ENCODE assay signal across 31 cellular contexts in the genomic region with DNA sequence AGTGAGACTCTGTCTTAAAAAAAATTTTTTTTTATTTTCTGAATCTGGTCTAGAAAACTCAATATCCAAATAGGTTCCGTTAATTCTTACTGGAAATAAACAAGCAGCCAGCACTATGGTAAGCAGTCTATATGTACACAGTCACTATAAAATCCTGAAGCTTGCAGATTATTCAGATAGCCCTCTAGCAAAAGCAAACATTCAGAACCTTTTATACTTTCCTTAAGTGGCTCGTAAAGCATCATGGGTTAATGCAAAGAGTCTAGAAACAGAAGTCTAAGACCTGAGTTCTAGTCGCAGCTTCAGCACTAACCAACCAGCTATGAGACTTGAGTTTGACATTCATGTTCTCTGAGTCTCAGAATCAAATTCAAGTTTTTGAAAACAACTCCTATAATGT. TPM values are rescaled to one million over a fixed set of nuclear protein-coding genes. Genes with fewer than 3 reads are reported as not detected.
"Had no signal": no experiment of that assay in that cellular context is flagged by ENCODE, and none has a peak within 500 bp of the region (broad histone marks: within the 10 kb centered on the region; RNA-seq: fewer than 3 reads in every experiment).

No MANE protein-coding gene starts in this region.

- H3K27ac Mint-ChIP-seq: naive thymus-derived CD8-positive, alpha-beta T cell; nephron progenitor cell; progenitor cell of endocrine pancreas; stimulated activated effector memory CD8-positive, alpha-beta T cell treated with anti-CD3 and anti-CD28 coated beads, Interleukin-12 subunit alpha, Interleukin-12 subunit beta, amount 100 ng/mL, for 72 hours; stimulated activated naive B cell treated with anti-CD40 and anti-IgM and Interleukin-4, amounts not matched to agents 10 μg/mL and 1 μg/mL and 100 μg/mL, for 72 hours; stimulated activated naive CD8-positive, alpha-beta T cell treated with anti-CD3 and anti-CD28 coated beads, Interleukin-15, Interleukin-2, amounts not matched to agents 100 ng/mL and 50 ng/mL, for 24 hours; type B pancreatic cell had no signal

- H3K4me3 ChIP-seq: ovary, psoas muscle, right lobe of liver, sigmoid colon, stomach, tibial artery, transverse colon, upper lobe of right lung, uterus had no signal

- DNase-seq: naive B cell; naive thymus-derived CD8-positive, alpha-beta T cell; nephron progenitor cell; nucleus accumbens; ovary; posterior cingulate gyrus; psoas muscle; right cardiac atrium; right lobe of liver; sigmoid colon; small intestine; stimulated activated CD4-positive, alpha-beta T cell treated with anti-CD3 and anti-CD28 coated beads, Interleukin-15, amount 100 ng/mL, for 24 hours; stimulated activated CD4-positive, alpha-beta T cell treated with anti-CD3 and anti-CD28 coated beads, Interleukin-2, amount 100 ng/mL, for 24 hours; stimulated activated CD4-positive, alpha-beta T cell treated with anti-CD3 and anti-CD28 coated beads, Interleukin-2, amount 100 ng/mL, for 48 hours; stimulated activated CD4-positive, alpha-beta T cell treated with anti-CD3 and anti-CD28 coated beads, Interleukin-4, amount 100 ng/mL, for 24 hours; stimulated activated naive B cell treated with anti-CD40 and anti-IgM and Interleukin-4, amounts not matched to agents 10 μg/mL and 1 μg/mL and 100 μg/mL, for 72 hours; stimulated activated naive CD4-positive, alpha-beta T cell treated with Interleukin-2 at 50 U/mL for 16 hours; stomach; tibial artery; transverse colon; upper lobe of right lung; uterus had no signal

- H3K27me3 Mint-ChIP-seq: naive B cell; naive thymus-derived CD8-positive, alpha-beta T cell; progenitor cell of endocrine pancreas; stimulated activated naive B cell treated with anti-CD40 and anti-IgM and Interleukin-4, amounts not matched to agents 10 μg/mL and 1 μg/mL and 100 μg/mL, for 72 hours; stimulated activated naive CD8-positive, alpha-beta T cell treated with anti-CD3 and anti-CD28 coated beads, Interleukin-15, Interleukin-2, amounts not matched to agents 100 ng/mL and 50 ng/mL, for 24 hours; type B pancreatic cell had no signal

- H3K4me3 Mint-ChIP-seq: naive B cell; naive thymus-derived CD8-positive, alpha-beta T cell; nephron progenitor cell; neural crest cell; stimulated activated effector memory CD8-positive, alpha-beta T cell treated with anti-CD3 and anti-CD28 coated beads, Interleukin-12 subunit alpha, Interleukin-12 subunit beta, amount 100 ng/mL, for 72 hours; stimulated activated naive B cell treated with anti-CD40 and anti-IgM and Interleukin-4, amounts not matched to agents 10 μg/mL and 1 μg/mL and 100 μg/mL, for 72 hours; stimulated activated naive CD8-positive, alpha-beta T cell treated with anti-CD3 and anti-CD28 coated beads, Interleukin-15, Interleukin-2, amounts not matched to agents 100 ng/mL and 50 ng/mL, for 24 hours; type B pancreatic cell had no signal

- H3K36me3 ChIP-seq: ovary, uterus had no signal

- H3K27ac ChIP-seq: neutrophil, ovary, parathyroid adenoma, psoas muscle, right lobe of liver, sigmoid colon, stomach, tibial artery, transverse colon, upper lobe of right lung, uterus had no signal

- H3K9me3 ChIP-seq: neutrophil, ovary, psoas muscle, right lobe of liver, sigmoid colon, stomach, tibial artery, transverse colon, upper lobe of right lung, uterus had no signal

- H3K9me3 Mint-ChIP-seq: type B pancreatic cell had no signal

- H3K4me1 ChIP-seq: psoas muscle, right lobe of liver, tibial artery, uterus had no signal

- ATAC-seq: naive thymus-derived CD8-positive, alpha-beta T cell; psoas muscle; right cardiac atrium; right lobe of liver; stimulated activated effector memory CD8-positive, alpha-beta T cell treated with anti-CD3 and anti-CD28 coated beads, Interleukin-12 subunit alpha, Interleukin-12 subunit beta, amount 100 ng/mL, for 72 hours; stimulated activated naive B cell treated with anti-CD40 and anti-IgM and Interleukin-4, amounts not matched to agents 10 μg/mL and 1 μg/mL and 100 μg/mL, for 72 hours; upper lobe of right lung had no signal

- H3K27me3 ChIP-seq: neutrophil, ovary, right lobe of liver, sigmoid colon, stomach, tibial artery, transverse colon, upper lobe of right lung, uterus had no signal

RNA-seq across cellular contexts. Expression of a gene that starts 51.9 kb away (rescaled TPM):
- total RNA-seq: naive thymus-derived CD8-positive, alpha-beta T cell; neural crest cell; progenitor cell of endocrine pancreas; psoas muscle; skeletal muscle tissue; temporal lobe; transverse colon had no signal
- polyA plus RNA-seq: naive thymus-derived CD8-positive, alpha-beta T cell; psoas muscle had no signal
